18 cellular contexts compared by ENCODE assay signal in genomic region chr11:19868871-19869270, GRCh38.
DNase-seq lines count a peak whose midpoint lies in the region; ATAC-seq and TF ChIP-seq lines count a peak whose summit lies in the region.
"Had no signal": no experiment of that assay in that cellular context is flagged by ENCODE, and none has a peak within 500 bp of the region (broad histone marks: within the 10 kb centered on the region; RNA-seq: fewer than 3 reads in every experiment).

No MANE protein-coding gene starts in this region.

- H3K4me3 ChIP-seq in heart right ventricle (no peak overlapping the region), suprapubic skin (no peak overlapping the region)
- H3K4me3 ChIP-seq: neural progenitor cell had no signal

- H3K4me1 ChIP-seq in heart right ventricle = peaks cover 2 to 72% (median 57%) of the 10 kb centered on the region in 9 donors
- H3K4me1 ChIP-seq in foreskin keratinocyte = no peaks in the 10 kb centered on the region
- peaks cover 44% of the 10 kb centered on the region for H3K4me1 ChIP-seq in suprapubic skin
- H3K4me1 ChIP-seq: Caco-2 had no signal

- H3K9me3 ChIP-seq in heart right ventricle (no peaks in the 10 kb centered on the region), suprapubic skin (no peaks in the 10 kb centered on the region)
- H3K9me3 ChIP-seq: Caco-2 had no signal

- 55 to 77% methylated on average over 2 of the region's 2 CpGs for WGBS in heart right ventricle, 2 donors
- 63% methylated on average over 2 of the region's 2 CpGs for WGBS in suprapubic skin

- H3K27ac ChIP-seq in heart right ventricle = peak overlapping the region in 8 of 10 donors; percentile 2 to 87 (median 68)
- no peak overlapping the region for H3K27ac ChIP-seq in RWPE1
- no peak overlapping the region for H3K27ac ChIP-seq in foreskin keratinocyte
- peak overlapping the region; percentile 5 for H3K27ac ChIP-seq in suprapubic skin
- H3K27ac ChIP-seq: neural progenitor cell, VCaP had no signal

- no peak for TF ChIP-seq POLR2A in suprapubic skin (IDR thresholded peaks at IDR 0.05)

- ATAC-seq in heart right ventricle = no peak
- no peak for ATAC-seq in Right ventricle myocardium superior (ENCODE audit: poor library complexity)
- peak; percentile 44 for ATAC-seq in foreskin keratinocyte
- ATAC-seq: activated T-cell treated with anti-CD3 and anti-CD28 coated beads, Interleukin-2, amount 50 U/mL, for 4 hours; effector memory CD8-positive, alpha-beta T cell; Panc1 had no signal

- POLR2A ChIA-PET in RWPE1 (lab: Yijun Ruan, JAX; ENCODE audit: low non-redundant PET) = no interaction called here

- H3K27me3 ChIP-seq in heart right ventricle (no peaks in the 10 kb centered on the region), foreskin keratinocyte (peaks cover 24% of the 10 kb centered on the region), suprapubic skin (no peaks in the 10 kb centered on the region)
- H3K27me3 ChIP-seq: neural progenitor cell had no signal

- no peak for DNase-seq in heart right ventricle
- no peak for DNase-seq in Right ventricle myocardium superior
- DNase-seq in RWPE1 (ENCODE audit: low spot score) = peak; percentile 32
- DNase-seq in foreskin keratinocyte = no peak
- DNase-seq in suprapubic skin (ENCODE audit: low spot score in 2 of 2) = no peak
- no peak for DNase-seq in central memory CD4-positive, alpha-beta T cell
- no peak for DNase-seq in NCI-H2081 treated with DMSO at 0.1 percent for 48 hours (lab: John Stamatoyannopoulos, UW)
- no peak for DNase-seq in T1000 (lab: John Stamatoyannopoulos, UW)
- DNase-seq: activated CD4-positive, alpha-beta memory T cell treated with anti-CD3 and anti-CD28 coated beads, Interleukin-2, amount 10 ng/mL, durations not matched to agents 7 days and 5 days; activated naive CD8-positive, alpha-beta T cell treated with anti-CD3 and anti-CD28 coated beads, Interleukin-2, amount 10 ng/mL, durations not matched to agents 7 days and 5 days; activated T-cell treated with anti-CD3 and anti-CD28 coated beads, Interleukin-2, amount 50 U/mL, for 4 hours; Caco-2; effector memory CD8-positive, alpha-beta T cell; GF-D8; stimulated activated CD4-positive, alpha-beta T cell treated with anti-CD3 and anti-CD28 coated beads, Interleukin-1b, Interleukin-23, amount 100 ng/mL, for 48 hours had no signal

- CTCF ChIA-PET in RWPE1 (lab: Yijun Ruan, JAX) = interaction anchor here (1.0 kb wide), 2 partner anchors 8 to 54 kb away, joined by 3 read pairs; no protein-coding TSS in a partner anchor

- intact Hi-C loops in heart right ventricle (cut with DNase I) = no loop called here
- intact Hi-C loops in Right ventricle myocardium superior (cut with DNase I) = no loop called here

- no peak for TF ChIP-seq EP300 in suprapubic skin (IDR thresholded peaks at IDR 0.05)

- TF ChIP-seq CTCF in heart right ventricle (IDR thresholded peaks at IDR 0.05) (no peak), RWPE1 (conservative IDR thresholded peaks at IDR 0.05; ENCODE audit: low read depth) (no peak), foreskin keratinocyte (conservative IDR thresholded peaks at IDR 0.05) (no peak), suprapubic skin (IDR thresholded peaks at IDR 0.05) (no peak)

- H3K36me3 ChIP-seq in heart right ventricle (no peaks in the 10 kb centered on the region), suprapubic skin (no peaks in the 10 kb centered on the region)
- H3K36me3 ChIP-seq: neural progenitor cell had no signal

Comparison
In these comparisons a context has a peak if more than half of its experiments do, and no peak if none do; other contexts are left out.
1. H3K27ac ChIP-seq: peak in heart right ventricle (8 of 10) and suprapubic skin (single experiment); none in RWPE1 (single experiment) and foreskin keratinocyte (single experiment).